20 cellular contexts compared by ENCODE assay signal in genomic region chr16:54244061-54244886, GRCh38. TPM values are rescaled to one million over a fixed set of nuclear protein-coding genes. Genes with fewer than 3 reads are reported as not detected.
A peak's percentile ranks its signal among the peaks of the same experiment; 100 is the strongest.
DNase-seq lines count a peak whose midpoint lies in the region; ATAC-seq, FAIRE-seq and TF ChIP-seq lines count a peak whose summit lies in the region.
"Had no signal": no experiment of that assay in that cellular context is flagged by ENCODE, and none has a peak within 500 bp of the region (broad histone marks: within the 10 kb centered on the region; RNA-seq: fewer than 3 reads in every experiment).

No MANE protein-coding gene starts in this region.

- no peak for FAIRE-seq in D721Med (lab: Jason Lieb, UNC)
- FAIRE-seq: colon, pancreas had no signal

- H3K36me3 ChIP-seq in HEK293 (ENCODE audit: control insufficient read depth in 2 of 2, insufficient read depth in 1 of 2, low read length in 2 of 2) (no peaks in the 10 kb centered on the region), endodermal cell (ENCODE audit: control insufficient read depth, insufficient read depth, low read length) (no peaks in the 10 kb centered on the region)
- H3K36me3 ChIP-seq: pancreas had no signal

- TF ChIP-seq CTCF in HEK293 (tag by site-specific recombination; IDR thresholded peaks at IDR 0.05) (peak; percentile 86), endodermal cell (conservative IDR thresholded peaks at IDR 0.05) (peak; percentile 46), D721Med (IDR thresholded peaks at IDR 0.05; ENCODE audit: insufficient read depth, missing control alignments) (no peak)

- POLR2A ChIA-PET in HEK293 (lab: Yijun Ruan, JAX) = no interaction called here

- no peaks in the 10 kb centered on the region for H3K36me3 Mint-ChIP-seq in endodermal cell (ENCODE audit: low read depth)
- H3K36me3 Mint-ChIP-seq: activated naive CD8-positive, alpha-beta T cell treated with anti-CD3 and anti-CD28 coated beads for 36 hours; naive thymus-derived CD4-positive, alpha-beta T cell had no signal

- no peak overlapping the region for H3K4me3 Mint-ChIP-seq in endodermal cell
- H3K4me3 Mint-ChIP-seq: activated naive CD8-positive, alpha-beta T cell treated with anti-CD3 and anti-CD28 coated beads for 36 hours; naive thymus-derived CD4-positive, alpha-beta T cell had no signal

- H3K4me1 Mint-ChIP-seq in endodermal cell = peaks cover 15% of the 10 kb centered on the region
- H3K4me1 Mint-ChIP-seq: activated naive CD8-positive, alpha-beta T cell treated with anti-CD3 and anti-CD28 coated beads for 36 hours; naive thymus-derived CD4-positive, alpha-beta T cell had no signal

- peak overlapping the region; percentile 55 for H3K27ac Mint-ChIP-seq in endodermal cell
- H3K27ac Mint-ChIP-seq: activated naive CD8-positive, alpha-beta T cell treated with anti-CD3 and anti-CD28 coated beads for 36 hours; naive thymus-derived CD4-positive, alpha-beta T cell had no signal

- H3K4me1 ChIP-seq in HEK293 (ENCODE audit: control insufficient read depth, insufficient read depth, low read length) (peaks cover 11% of the 10 kb centered on the region), endodermal cell (ENCODE audit: control insufficient read depth, insufficient read depth, low read length) (peaks cover 4% of the 10 kb centered on the region)
- H3K4me1 ChIP-seq: body of pancreas, Caco-2, pancreas had no signal

- peaks cover 2% of the 10 kb centered on the region for H3K9me3 Mint-ChIP-seq in endodermal cell
- H3K9me3 Mint-ChIP-seq: activated naive CD8-positive, alpha-beta T cell treated with anti-CD3 and anti-CD28 coated beads for 36 hours had no signal

- peak; percentile 52 for DNase-seq in CMK (ENCODE audit: low read depth)
- DNase-seq in OCI-M1 (lab: John Stamatoyannopoulos, UW) = peak; percentile 51
- peak; percentile 72 for DNase-seq in endodermal cell
- DNase-seq in D721Med (ENCODE audit: insufficient read length, low spot score) = no peak
- DNase-seq in KG1 (lab: John Stamatoyannopoulos, UW) = no peak
- DNase-seq: activated naive CD8-positive, alpha-beta T cell treated with anti-CD3 and anti-CD28 coated beads for 36 hours; body of pancreas; GM23248; MM.1S; naive thymus-derived CD4-positive, alpha-beta T cell; NCI-H2107; NCI-H510A; pancreas had no signal

- H3K9ac ChIP-seq in endodermal cell (ENCODE audit: extremely low read depth, low read length, poor library complexity, severe bottlenecking) = no peak overlapping the region
- H3K9ac ChIP-seq: GM23248 had no signal

- ATAC-seq in HG03097 (IDR thresholded peaks at IDR 0.05; ENCODE audit: low FRiP score, unreplicated experiment) = no peak
- ATAC-seq: body of pancreas; naive thymus-derived CD4-positive, alpha-beta T cell; pancreas; sciatic nerve had no signal

- H3K27me3 ChIP-seq in endodermal cell (ENCODE audit: control insufficient read depth, insufficient read depth, low read length, poor library complexity, severe bottlenecking) = no peaks in the 10 kb centered on the region
- H3K27me3 ChIP-seq: body of pancreas, pancreas had no signal

- no peak overlapping the region for H3K4me3 ChIP-seq in HEK293 (ENCODE audit: low read depth, low read length)
- no peak overlapping the region for H3K4me3 ChIP-seq in endodermal cell (ENCODE audit: low read length)
- H3K4me3 ChIP-seq: body of pancreas, GM23248, pancreas, SK-N-MC had no signal

- no peaks in the 10 kb centered on the region for H3K9me3 ChIP-seq in HEK293 (ENCODE audit: control insufficient read depth, insufficient read depth, low read depth, low read length)
- H3K9me3 ChIP-seq in endodermal cell (ENCODE audit: control insufficient read depth, low read length) = peaks cover 5% of the 10 kb centered on the region
- H3K9me3 ChIP-seq: body of pancreas, Caco-2, pancreas had no signal

- H3K27ac ChIP-seq in HEK293 (ENCODE audit: extremely low read depth, low read depth, low read length) (peak overlapping the region; percentile 11; the same call in 1 of the 2 replicates), endodermal cell (ENCODE audit: low read depth, low read length) (no peak overlapping the region)
- H3K27ac ChIP-seq: body of pancreas, GM23248, pancreas, SK-N-MC had no signal

- H3K27me3 Mint-ChIP-seq in endodermal cell (ENCODE audit: insufficient read depth) = peaks cover 4% of the 10 kb centered on the region

- WGBS in endodermal cell (ENCODE audit: insufficient coverage in 1 of 2, insufficient read length in 1 of 2), 2 experiments = 75 to 78% methylated on average over 8 to 9 of the region's 11 CpGs

- CTCF ChIA-PET in HEK293 (lab: Yijun Ruan, JAX) = interaction anchor here (0.5 kb wide), 1 partner anchor 43 kb away, joined by 3 read pairs; no protein-coding TSS in a partner anchor

TF ChIP-seq in HEK293, 187 proteins besides CTCF, POLR2A, EP300 and RAD21 (continues in another document):
- TF ChIP-seq ZNF561 (tag by site-specific recombination; IDR thresholded peaks at IDR 0.05; ENCODE audit: borderline replicate concordance) (0 out of 2 replicates have a peak, but pooled peaks have one; percentile 54), ZFP37 (tag by site-specific recombination; IDR thresholded peaks at IDR 0.05) (no peak), ZNF398 (tag by site-specific recombination; IDR thresholded peaks at IDR 0.05) (peak; percentile 87), ZNF596 (tag by site-specific recombination; IDR thresholded peaks at IDR 0.05) (peak; percentile 47; the same call in 1 of the 2 replicates), ZBTB8A (tag by site-specific recombination; IDR thresholded peaks at IDR 0.05) (peak; percentile 56; the same call in 1 of the 2 replicates), ZFHX2 (tag by site-specific recombination; conservative IDR thresholded peaks at IDR 0.05) (peak; percentile 70), ZNF239 (tag by site-specific recombination; IDR thresholded peaks at IDR 0.05) (no peak), ZSCAN23 (tag by site-specific recombination; IDR thresholded peaks at IDR 0.05) (no peak), WT1 (tag by site-specific recombination; IDR thresholded peaks at IDR 0.05) (peak; percentile 70; the same call in 1 of the 2 replicates), GLIS1 (tag by site-specific recombination; IDR thresholded peaks at IDR 0.05) (peak; percentile 10; the same call in 1 of the 2 replicates), ZNF791 (tag by site-specific recombination; IDR thresholded peaks at IDR 0.05) (no peak), MZF1 (tag by site-specific recombination; IDR thresholded peaks at IDR 0.05; ENCODE audit: borderline replicate concordance) (0 out of 2 replicates have a peak, but pooled peaks have one; percentile 15), EGR2 (tag by site-specific recombination; IDR thresholded peaks at IDR 0.05; ENCODE audit: low read depth) (peak; percentile 77), ZNF548 (tag by site-specific recombination; IDR thresholded peaks at IDR 0.05) (no peak), ZIC2 (tag by site-specific recombination; IDR thresholded peaks at IDR 0.05) (peak; percentile 95), ZNF423 (tag by site-specific recombination; IDR thresholded peaks at IDR 0.05) (0 out of 2 replicates have a peak, but pooled peaks have one; percentile 59), ZNF335 (tag by site-specific recombination; conservative IDR thresholded peaks at IDR 0.05) (peak; percentile 80), ZNF341 (tag by site-specific recombination; IDR thresholded peaks at IDR 0.05; ENCODE audit: low read depth) (peak; percentile 97), ZNF449 (tag by site-specific recombination; IDR thresholded peaks at IDR 0.05) (no peak), ZBTB20 (tag by site-specific recombination; IDR thresholded peaks at IDR 0.05) (peak; percentile 74), IKZF3 (tag by site-specific recombination; IDR thresholded peaks at IDR 0.05) (peak; percentile 53), ZNF654 (tag by site-specific recombination; IDR thresholded peaks at IDR 0.05; ENCODE audit: low read depth) (peak; percentile 17; the same call in 1 of the 2 replicates), ZBTB17 (tag by site-specific recombination; IDR thresholded peaks at IDR 0.05) (peak; percentile 30; the same call in 1 of the 2 replicates), ZBTB48 (tag by site-specific recombination; IDR thresholded peaks at IDR 0.05) (peak; percentile 69)

RNA-seq across cellular contexts. Expression of gene IRX3, which starts 42.3 kb away (rescaled TPM):
- total RNA-seq in endodermal cell = 10 to 100 TPM; 15.6 to 16.4 TPM
- polyA plus RNA-seq in endodermal cell (2013, experiment 1 of 2) = 34.5 TPM
- polyA plus RNA-seq in endodermal cell (2013, experiment 2 of 2) = 23.6 TPM
- total RNA-seq: activated naive CD8-positive, alpha-beta T cell treated with anti-CD3 and anti-CD28 coated beads for 36 hours; OCI-LY7 had no signal
- polyA plus RNA-seq: naive thymus-derived CD4-positive, alpha-beta T cell had no signal

Comparison
In these comparisons a context has a peak if more than half of its experiments do, and no peak if none do; other contexts are left out.
1. DNase-seq: peak in CMK (single experiment), OCI-M1 (single experiment) and endodermal cell (single experiment); none in D721Med (single experiment) and KG1 (single experiment).